Comparison of ENCODE assay signal across 1 cellular context in genomic region chr16:57690782-57691471, GRCh38.
TF ChIP-seq lines count a peak whose summit lies in the region.

No MANE protein-coding gene starts in this region.

TF ChIP-seq in HEK293, 187 proteins besides CTCF, POLR2A, EP300 and RAD21 (continued from another document):
- TF ChIP-seq ZNF776 (tag by site-specific recombination; IDR thresholded peaks at IDR 0.05; ENCODE audit: borderline replicate concordance) (no peak), ZNF280D (tag by site-specific recombination; IDR thresholded peaks at IDR 0.05) (no peak), MZF1 (tag by site-specific recombination; IDR thresholded peaks at IDR 0.05; ENCODE audit: borderline replicate concordance) (no peak), ZNF398 (tag by site-specific recombination; IDR thresholded peaks at IDR 0.05) (no peak), ZNF366 (tag by site-specific recombination; conservative IDR thresholded peaks at IDR 0.05) (peak; percentile 35; the same call in 1 of the 2 replicates), ZNF24 (tag by site-specific recombination; IDR thresholded peaks at IDR 0.05) (no peak), ZNF37A (tag by site-specific recombination; IDR thresholded peaks at IDR 0.05) (no peak), ZNF654 (tag by site-specific recombination; IDR thresholded peaks at IDR 0.05; ENCODE audit: low read depth) (no peak), ZNF658 (tag by site-specific recombination; IDR thresholded peaks at IDR 0.05) (no peak)
TF ChIP-seq in HEK293: peak in this region for 3.
